9 cellular contexts compared by ENCODE assay signal in genomic region chr19:17391371-17392151, GRCh38. TPM values are rescaled to one million over a fixed set of nuclear protein-coding genes. Genes with fewer than 3 reads are reported as not detected.
DNase-seq lines count a peak whose midpoint lies in the region; ATAC-seq and TF ChIP-seq lines count a peak whose summit lies in the region.
"Had no signal": no experiment of that assay in that cellular context is flagged by ENCODE, and none has a peak within 500 bp of the region (broad histone marks: within the 10 kb centered on the region; RNA-seq: fewer than 3 reads in every experiment).

No MANE protein-coding gene starts in this region.

- no peaks in the 10 kb centered on the region for H3K27me3 Mint-ChIP-seq in activated T-helper 17 cell treated with anti-CD3 and anti-CD28 coated beads, Interleukin-2, amount 50 U/mL, for 72 hours

- peaks cover 15% of the 10 kb centered on the region for H3F3A ChIP-seq in DOHH2 (ENCODE audit: control insufficient read depth, insufficient read depth)

- H3K4me3 ChIP-seq in DOHH2 (ENCODE audit: low read length) (peak overlapping the region; percentile 53), HUES48 (ENCODE audit: low read depth, low read length) (peak overlapping the region; percentile 78), left lung (peak overlapping the region; percentile 7 to 44), urinary bladder (ENCODE audit: low read depth, low read length) (peak overlapping the region; percentile 23)

- H3K4me1 ChIP-seq in DOHH2 (ENCODE audit: control insufficient read depth, low read length) (peaks cover 32% of the 10 kb centered on the region), HUES48 (ENCODE audit: control insufficient read depth, insufficient read depth, low read length) (0 out of 2 replicates have a peak, but pooled peaks cover 5% of the 10 kb centered on the region), left lung (peaks cover 4 to 39% of the 10 kb centered on the region in 2 donors), urinary bladder (ENCODE audit: insufficient read depth) (no peaks in the 10 kb centered on the region)

- WGBS in urinary bladder, result 13% methylated on average over 26 of the region's 26 CpGs

- H3K79me2 ChIP-seq in DOHH2 (ENCODE audit: control insufficient read depth, low read length), result no peaks in the 10 kb centered on the region

- H3K4me3 Mint-ChIP-seq in activated T-helper 17 cell treated with anti-CD3 and anti-CD28 coated beads, Interleukin-2, amount 50 U/mL, for 72 hours, result peak overlapping the region; percentile 88

- DNase-seq in left lung, result no peak
- no peak for DNase-seq in DMS 273 treated with DMSO at 0.1 percent for 48 hours (lab: John Stamatoyannopoulos, UW)
- no peak for DNase-seq in omental fat pad (ENCODE audit: low spot score)

- H4K20me1 ChIP-seq in DOHH2 (ENCODE audit: control insufficient read depth, insufficient read depth, low read depth, low read length), result no peaks in the 10 kb centered on the region

- TF ChIP-seq CTCF in DOHH2 (IDR thresholded peaks at IDR 0.05; ENCODE audit: low read depth, low read length, poor library complexity, severe bottlenecking) (no peak), left lung (IDR thresholded peaks at IDR 0.05) (peak in 1 of 2 donors; percentile 2), omental fat pad (IDR thresholded peaks at IDR 0.05) (no peak)

- 0 out of 2 replicates have a peak, but pooled peaks cover 2% of the 10 kb centered on the region for H3K27me3 ChIP-seq in DOHH2 (ENCODE audit: control insufficient read depth, low read length)
- peaks cover 5% of the 10 kb centered on the region; the same call in 1 of the 2 replicates for H3K27me3 ChIP-seq in HUES48 (ENCODE audit: control insufficient read depth, insufficient read depth, low read length)
- peaks cover 0 to 45% of the 10 kb centered on the region in 2 donors for H3K27me3 ChIP-seq in left lung

- no peaks in the 10 kb centered on the region for H3K9me3 ChIP-seq in DOHH2 (ENCODE audit: control insufficient read depth, insufficient read depth, low read length)
- H3K9me3 ChIP-seq in HUES48 (ENCODE audit: control insufficient read depth, insufficient read depth, low read length), result no peaks in the 10 kb centered on the region
- peaks cover 0 to 3% of the 10 kb centered on the region in 2 donors for H3K9me3 ChIP-seq in left lung

- peaks cover 3% of the 10 kb centered on the region for H3K36me3 ChIP-seq in DOHH2 (ENCODE audit: control insufficient read depth, low read length)
- H3K36me3 ChIP-seq in HUES48 (ENCODE audit: control insufficient read depth, insufficient read depth, low read length), result no peaks in the 10 kb centered on the region
- H3K36me3 ChIP-seq in left lung, result no peaks in the 10 kb centered on the region
- no peaks in the 10 kb centered on the region for H3K36me3 ChIP-seq in urinary bladder (ENCODE audit: insufficient read depth)

- no peak overlapping the region for H3K27ac ChIP-seq in DOHH2 (ENCODE audit: low read depth, low read length)
- H3K27ac ChIP-seq in HUES48 (ENCODE audit: low read depth, low read length), result no peak overlapping the region
- H3K27ac ChIP-seq in left lung, result no peak overlapping the region
- H3K27ac ChIP-seq in urinary bladder (ENCODE audit: low read depth), result no peak overlapping the region

- H3K36me3 Mint-ChIP-seq in activated T-helper 17 cell treated with anti-CD3 and anti-CD28 coated beads, Interleukin-2, amount 50 U/mL, for 72 hours (ENCODE audit: low read depth), result peaks cover 6% of the 10 kb centered on the region

- intact Hi-C loops in left lung (cut with DNase I), result no loop called here

- no peak overlapping the region for H3K27ac Mint-ChIP-seq in activated T-helper 17 cell treated with anti-CD3 and anti-CD28 coated beads, Interleukin-2, amount 50 U/mL, for 72 hours

- no peaks in the 10 kb centered on the region for H3K9me2 ChIP-seq in DOHH2 (replicated peaks; ENCODE audit: control insufficient read depth, low read length)

- H3K9me3 Mint-ChIP-seq in activated T-helper 17 cell treated with anti-CD3 and anti-CD28 coated beads, Interleukin-2, amount 50 U/mL, for 72 hours, result no peaks in the 10 kb centered on the region

- no peak overlapping the region for H3K9ac ChIP-seq in HUES48 (ENCODE audit: low read depth, low read length)

- H3K4me2 ChIP-seq in DOHH2 (ENCODE audit: low read length), result peak overlapping the region; percentile 66

- H3K4me1 Mint-ChIP-seq in activated T-helper 17 cell treated with anti-CD3 and anti-CD28 coated beads, Interleukin-2, amount 50 U/mL, for 72 hours, result peaks cover 10% of the 10 kb centered on the region

- peak; percentile 18 for ATAC-seq in activated T-helper 17 cell treated with anti-CD3 and anti-CD28 coated beads, Interleukin-2, amount 50 U/mL, for 72 hours (replicated peaks)
- ATAC-seq in left lung (no peak), GM21786 (IDR thresholded peaks at IDR 0.05; ENCODE audit: unreplicated experiment) (no peak), omental fat pad (ENCODE audit: low FRiP score) (no peak)

RNA-seq across cellular contexts. Expression of gene CCDC194, which starts 2.4 kb away (rescaled TPM):
- 1 to 10 TPM; 1.8 to 4.8 TPM for total RNA-seq in activated T-helper 17 cell treated with anti-CD3 and anti-CD28 coated beads, Interleukin-2, amount 50 U/mL, for 72 hours
- 1 to 10 TPM in 1 of 2 donors, under 1 TPM in 1; 0.61 to 1.4 TPM for total RNA-seq in left lung
- not detected for total RNA-seq in urinary bladder
- not detected for polyA plus RNA-seq in urinary bladder
- 1 to 10 TPM in 1 of 4 donors, under 1 TPM in 1, not detected in 2; 0.93 to 1.7 TPM for total RNA-seq in omental fat pad
- total RNA-seq: SK-MEL-5 had no signal

RNA-seq across cellular contexts. Expression of gene BST2, which starts 13.9 kb away (rescaled TPM):
- 100 to 1,000 TPM; 130 to 154 TPM for total RNA-seq in activated T-helper 17 cell treated with anti-CD3 and anti-CD28 coated beads, Interleukin-2, amount 50 U/mL, for 72 hours
- total RNA-seq in left lung, result 100 to 1,000 TPM in 1 of 2 donors, 10 to 100 TPM in 1; 90.2 to 104 TPM
- 11.5 TPM for total RNA-seq in urinary bladder
- polyA plus RNA-seq in urinary bladder, result 103 TPM
- total RNA-seq in omental fat pad, result 100 to 1,000 TPM; 126 to 368 (median 146) TPM

RNA-seq across cellular contexts. Expression of gene PLVAP, which starts 14.4 kb away (rescaled TPM):
- under 1 TPM in 1 of 2 donors, not detected in 1; 0.53 TPM for total RNA-seq in activated T-helper 17 cell treated with anti-CD3 and anti-CD28 coated beads, Interleukin-2, amount 50 U/mL, for 72 hours
- total RNA-seq in left lung, result 10 to 100 TPM; 21.9 to 59.5 TPM
- total RNA-seq in urinary bladder, result 23.6 TPM
- polyA plus RNA-seq in urinary bladder, result 289 TPM
- 100 to 1,000 TPM in 2 of 4 donors, 10 to 100 TPM in 2; 39.7 to 139 (median 114) TPM for total RNA-seq in omental fat pad
- total RNA-seq: SK-MEL-5 had no signal

RNA-seq across cellular contexts. Expression of gene MVB12A, which starts 28.3 kb away (rescaled TPM):
- total RNA-seq in activated T-helper 17 cell treated with anti-CD3 and anti-CD28 coated beads, Interleukin-2, amount 50 U/mL, for 72 hours, result 10 to 100 TPM; 42.6 to 48.9 TPM
- total RNA-seq in left lung (10 to 100 TPM; 41.7 to 47.7 TPM), urinary bladder (25.7 TPM), omental fat pad (10 to 100 TPM; 34.1 to 65.0 (median 45.9) TPM)
- 66.4 TPM for polyA plus RNA-seq in urinary bladder

RNA-seq across cellular contexts. Expression of gene GTPBP3, which starts 54.2 kb away (rescaled TPM):
- total RNA-seq in activated T-helper 17 cell treated with anti-CD3 and anti-CD28 coated beads, Interleukin-2, amount 50 U/mL, for 72 hours, result 10 to 100 TPM; 14.7 to 29.6 TPM
- total RNA-seq in left lung, result 10 to 100 TPM; 16.9 to 23.5 TPM
- total RNA-seq in urinary bladder, result 11.2 TPM
- polyA plus RNA-seq in urinary bladder, result 15.9 TPM
- 10 to 100 TPM in 2 of 4 donors, 1 to 10 TPM in 2; 7.2 to 36.4 (median 12.0) TPM for total RNA-seq in omental fat pad

Comparison
In these comparisons a context has a peak if more than half of its experiments do, and no peak if none do; other contexts are left out.
1. H3K4me3 ChIP-seq: peak in every context shown above with its lines; median percentile 78 in HUES48; 53 in DOHH2; 26 in left lung; 23 in urinary bladder.
2. RNA of gene PLVAP, which starts 14.4 kb away (total RNA-seq): 39.7 to 139 TPM in omental fat pad, 21.9 to 59.5 TPM in left lung and 23.6 TPM in urinary bladder (single experiment); 0.53 TPM in activated T-helper 17 cell treated with anti-CD3 and anti-CD28 coated beads, Interleukin-2, amount 50 U/mL, for 72 hours; every median in the first group is over 10 times any median in the second.